ENCODE assay signal across 10 cellular contexts in the genomic region with DNA sequence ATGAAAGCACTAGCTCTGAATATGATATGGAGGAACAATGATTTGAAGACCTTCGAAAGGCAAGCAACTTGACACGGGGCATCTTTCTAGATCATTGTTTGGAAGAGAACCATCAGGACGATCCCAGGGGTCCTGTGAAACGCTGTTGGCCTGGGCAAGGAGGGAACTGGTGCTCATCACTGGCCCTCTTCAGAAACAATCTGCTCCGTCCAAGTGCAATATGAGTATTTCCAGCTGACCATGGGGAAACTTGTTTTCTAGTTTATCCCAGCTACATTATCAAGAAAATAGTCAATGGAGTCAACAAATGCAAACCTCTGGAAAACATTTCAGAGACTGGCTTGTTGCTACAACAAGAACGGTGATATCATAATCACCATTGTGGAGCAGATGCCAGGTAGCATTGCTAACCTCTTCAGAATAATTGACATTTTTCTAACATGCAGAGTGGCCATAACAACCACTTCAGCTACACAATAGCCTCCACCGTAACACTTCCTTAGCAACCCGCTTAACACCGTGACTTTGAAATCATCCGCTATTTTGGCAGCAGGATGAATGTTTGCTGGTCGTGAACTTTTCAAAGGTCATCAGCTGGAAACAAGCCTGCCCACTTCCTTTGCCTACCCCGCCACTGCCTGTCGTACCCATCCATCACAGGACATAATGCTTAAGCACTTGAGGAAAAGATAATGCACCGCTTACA.
DNase-seq lines count a peak whose midpoint lies in the region; ATAC-seq and TF ChIP-seq lines count a peak whose summit lies in the region.
"Had no signal": no experiment of that assay in that cellular context is flagged by ENCODE, and none has a peak within 500 bp of the region (broad histone marks: within the 10 kb centered on the region; RNA-seq: fewer than 3 reads in every experiment).

No MANE protein-coding gene starts in this region.

- H3K4me3 ChIP-seq in epithelial cell of proximal tubule (ENCODE audit: low read depth, low read length) (no peak overlapping the region), neural progenitor cell (no peak overlapping the region), colonic mucosa (no peak overlapping the region)

- H3K9me3 Mint-ChIP-seq in neural progenitor cell, result no peaks in the 10 kb centered on the region

- no peaks in the 10 kb centered on the region for H3K36me3 Mint-ChIP-seq in neural progenitor cell

- no peaks in the 10 kb centered on the region for H3K79me2 ChIP-seq in neural progenitor cell (ENCODE audit: low read depth)

- peak; percentile 59 for ATAC-seq in HG02938 (IDR thresholded peaks at IDR 0.05; ENCODE audit: unreplicated experiment)
- no peak for ATAC-seq in HG02840 (IDR thresholded peaks at IDR 0.05; ENCODE audit: low FRiP score, unreplicated experiment)

- H3K4me1 ChIP-seq in neural progenitor cell (no peaks in the 10 kb centered on the region), colonic mucosa (no peaks in the 10 kb centered on the region)

- H3K9me3 ChIP-seq in neural progenitor cell (ENCODE audit: low read depth) (no peaks in the 10 kb centered on the region), colonic mucosa (no peaks in the 10 kb centered on the region)

- H3K27me3 ChIP-seq in neural progenitor cell (no peaks in the 10 kb centered on the region), colonic mucosa (peaks cover 3% of the 10 kb centered on the region)

- intact Hi-C loops in colonic mucosa (cut with DNase I), result no loop called here

- no peaks in the 10 kb centered on the region for H4K20me1 ChIP-seq in neural progenitor cell (ENCODE audit: low read depth)

- DNase-seq in NCI-H774 (lab: John Stamatoyannopoulos, UW), result peak; percentile 95
- peak; percentile 59 for DNase-seq in epithelial cell of proximal tubule (ENCODE audit: low read depth)
- no peak for DNase-seq in neural progenitor cell (ENCODE audit: low spot score)
- no peak for DNase-seq in islet precursor cell
- DNase-seq in colonic mucosa, result no peak
- no peak for DNase-seq in stimulated activated CD4-positive, alpha-beta T cell treated with anti-CD3 and anti-CD28 coated beads, Interleukin-4, amount 100 ng/mL, for 4 hours
- DNase-seq: activated CD8-positive, alpha-beta memory T cell treated with anti-CD3 and anti-CD28 coated beads for 24 hours had no signal

- no peak for TF ChIP-seq CTCF in epithelial cell of proximal tubule (conservative IDR thresholded peaks at IDR 0.05; ENCODE audit: low read depth, low read length)
- TF ChIP-seq CTCF in neural progenitor cell (IDR thresholded peaks at IDR 0.05), result no peak
- TF ChIP-seq CTCF in colonic mucosa (IDR thresholded peaks at IDR 0.05), result no peak

- H3K27ac ChIP-seq in neural progenitor cell (no peak overlapping the region), colonic mucosa (no peak overlapping the region)
- H3K27ac ChIP-seq: HL-60 had no signal

- peak overlapping the region; percentile 96 for H3K27ac Mint-ChIP-seq in neural progenitor cell

- no peak overlapping the region for H2AFZ ChIP-seq in neural progenitor cell (replicated peaks)

- no peak overlapping the region for H3K4me2 ChIP-seq in neural progenitor cell

- H3K4me1 Mint-ChIP-seq in neural progenitor cell, result peaks cover 23% of the 10 kb centered on the region

- no peaks in the 10 kb centered on the region for H3F3A ChIP-seq in neural progenitor cell (ENCODE audit: low read depth)

- no peak overlapping the region for H3K4me3 Mint-ChIP-seq in neural progenitor cell

- H3K27me3 Mint-ChIP-seq in neural progenitor cell (ENCODE audit: insufficient read depth, low read depth), result peaks cover 8% of the 10 kb centered on the region

- H3K9ac ChIP-seq in neural progenitor cell (no peak overlapping the region), colonic mucosa (ENCODE audit: low read depth in 2 of 2, low read length in 2 of 2) (no peak overlapping the region)

- no peaks in the 10 kb centered on the region for H3K36me3 ChIP-seq in neural progenitor cell
- no peaks in the 10 kb centered on the region for H3K36me3 ChIP-seq in colonic mucosa

Comparison
In these comparisons a context has a peak if more than half of its experiments do, and no peak if none do; other contexts are left out.
1. DNase-seq: peak in NCI-H774 (single experiment) and epithelial cell of proximal tubule (single experiment); none in neural progenitor cell (single experiment), islet precursor cell (single experiment), colonic mucosa (single experiment) and stimulated activated CD4-positive, alpha-beta T cell treated with anti-CD3 and anti-CD28 coated beads, Interleukin-4, amount 100 ng/mL, for 4 hours (0 of 2).